ENCODE assay signal across 15 cellular contexts in genomic region chr11:46336781-46337180, GRCh38. TPM values are rescaled to one million over a fixed set of nuclear protein-coding genes. Genes with fewer than 3 reads are reported as not detected.
A peak's percentile ranks its signal among the peaks of the same experiment; 100 is the strongest.
DNase-seq lines count a peak whose midpoint lies in the region; ATAC-seq, FAIRE-seq and TF ChIP-seq lines count a peak whose summit lies in the region.
"Had no signal": no experiment of that assay in that cellular context is flagged by ENCODE, and none has a peak within 500 bp of the region (broad histone marks: within the 10 kb centered on the region; RNA-seq: fewer than 3 reads in every experiment).

No MANE protein-coding gene starts in this region.

- H3K27me3 Mint-ChIP-seq in activated CD4-positive, alpha-beta memory T cell treated with anti-CD3 and anti-CD28 coated beads, Interleukin-2, amount 10 ng/mL, durations not matched to agents 7 days and 5 days: peaks cover 39% of the 10 kb centered on the region

- H3K4me1 Mint-ChIP-seq in activated CD4-positive, alpha-beta memory T cell treated with anti-CD3 and anti-CD28 coated beads, Interleukin-2, amount 10 ng/mL, durations not matched to agents 7 days and 5 days: peaks cover 29% of the 10 kb centered on the region

- ATAC-seq in Right ventricle myocardium superior (ENCODE audit: poor library complexity) (no peak), HG03565 (IDR thresholded peaks at IDR 0.05; ENCODE audit: unreplicated experiment) (no peak)
- ATAC-seq: stimulated activated effector memory CD8-positive, alpha-beta T cell treated with anti-CD3 and anti-CD28 coated beads, Interleukin-12 subunit alpha, Interleukin-12 subunit beta, amount 100 ng/mL, for 72 hours had no signal

- no peaks in the 10 kb centered on the region for H3K9me3 ChIP-seq in H1 (ENCODE audit: insufficient read depth in 2 of 2, low read depth in 1 of 2, low read length in 1 of 2)

- H3K56ac ChIP-seq in H1 (replicated peaks; ENCODE audit: insufficient read length, low read depth, low read length): no peak overlapping the region

- H3K79me2 ChIP-seq in H1 (ENCODE audit: control insufficient read depth in 1 of 2, insufficient read depth in 2 of 2, low read length in 2 of 2): no peaks in the 10 kb centered on the region
- H3K79me2 ChIP-seq: parathyroid adenoma had no signal

- H3K4me3 ChIP-seq in H1 (ENCODE audit: extremely low read depth in 1 of 4, insufficient read depth in 2 of 4, low read depth in 3 of 4, low read length in 4 of 4): no peak overlapping the region

- peak overlapping the region; percentile 73 for H2BK120ac ChIP-seq in H1 (replicated peaks; ENCODE audit: low read depth, low read length)

- H3K27me3 ChIP-seq in H1 (replicated peaks in 1 of 4; ENCODE audit: control insufficient read depth in 3 of 4, extremely low read depth in 1 of 4, insufficient read depth in 3 of 4, low read length in 3 of 4): peaks cover 9 to 29% (median 28%) of the 10 kb centered on the region in 4 experiments

- no peak overlapping the region; a peak in 1 of 4 replicates for H3K4me2 ChIP-seq in H1 (ENCODE audit: insufficient read depth in 1 of 2, low read depth in 2 of 2, low read length in 2 of 2)

- H4K8ac ChIP-seq in H1 (ENCODE audit: extremely low read depth, insufficient read depth, low read length): no peak overlapping the region

- no peak for TF ChIP-seq POLR2A in H1 (IDR thresholded peaks at IDR 0.05; ENCODE audit: control extremely low read depth in 1 of 2, low read depth in 2 of 2, low read length in 2 of 2)

- no peak overlapping the region for H3K4ac ChIP-seq in H1 (replicated peaks; ENCODE audit: insufficient read length, low read depth, low read length)

- no peaks in the 10 kb centered on the region for H3K36me3 Mint-ChIP-seq in activated CD4-positive, alpha-beta memory T cell treated with anti-CD3 and anti-CD28 coated beads, Interleukin-2, amount 10 ng/mL, durations not matched to agents 7 days and 5 days (ENCODE audit: low read depth)
- H3K36me3 Mint-ChIP-seq: stimulated activated effector memory CD8-positive, alpha-beta T cell treated with anti-CD3 and anti-CD28 coated beads, Interleukin-12 subunit alpha, Interleukin-12 subunit beta, amount 100 ng/mL, for 72 hours had no signal

- H2BK5ac ChIP-seq in H1 (ENCODE audit: low read depth, low read length): peak overlapping the region; percentile 84; the same call in 1 of the 2 replicates

- H2BK20ac ChIP-seq in H1 (ENCODE audit: low read length): peak overlapping the region; percentile 88

- peak overlapping the region; percentile 78 for H2BK12ac ChIP-seq in H1 (ENCODE audit: low read depth, low read length)

- H4K91ac ChIP-seq in H1 (replicated peaks; ENCODE audit: insufficient read length, low read length): peak overlapping the region; percentile 81

- no peak overlapping the region for H3K23ac ChIP-seq in H1 (ENCODE audit: insufficient read length)

- peak; percentile 66 for DNase-seq in Right ventricle myocardium superior
- no peak for DNase-seq in cardiac septum (ENCODE audit: low spot score)
- peak; percentile 79 for DNase-seq in SIG-M5 (lab: John Stamatoyannopoulos, UW)
- DNase-seq in H1 (ENCODE audit: low read depth in 1 of 2, low spot score in 2 of 2): no peak
- no peak for DNase-seq in stimulated activated CD4-positive, alpha-beta T cell treated with anti-CD3 and anti-CD28 coated beads, Interleukin-2, amount 100 ng/mL, for 24 hours
- DNase-seq in middle frontal gyrus (ENCODE audit: extremely low spot score, low spot score): no peak
- DNase-seq in activated CD4-positive, alpha-beta memory T cell treated with anti-CD3 and anti-CD28 coated beads, Interleukin-2, amount 10 ng/mL, durations not matched to agents 7 days and 5 days: no peak
- DNase-seq: activated CD4-positive, CD25-positive, alpha-beta regulatory T cell; hippocampal formation; SHP77 had no signal

- no peak overlapping the region for H3K27ac ChIP-seq in H1 (ENCODE audit: low read depth, low read length)
- H3K27ac ChIP-seq: epithelial cell of prostate, parathyroid adenoma had no signal

- 0 out of 2 replicates have a peak overlapping the region, but pooled peaks have one; percentile 65 for H2BK15ac ChIP-seq in H1 (ENCODE audit: low read length)

- CTCF ChIA-PET in H1 (lab: Charles Lee; ENCODE audit: partially characterized antibody): interaction anchor here (0.6 to 42.5 kb wide), 5 partner anchors 22 to 97 kb away, joined by 3 to 1004 read pairs (median 7); partner anchors contain the start of genes DGKZ and MDK
- CTCF ChIA-PET in activated CD4-positive, alpha-beta memory T cell treated with anti-CD3 and anti-CD28 coated beads, Interleukin-2, amount 10 ng/mL, durations not matched to agents 7 days and 5 days (lab: Charles Lee): interaction anchor here (1.0 kb wide), 1 partner anchor 32 kb away, joined by 3 read pairs; no protein-coding TSS in a partner anchor

- H3K9me3 Mint-ChIP-seq in activated CD4-positive, alpha-beta memory T cell treated with anti-CD3 and anti-CD28 coated beads, Interleukin-2, amount 10 ng/mL, durations not matched to agents 7 days and 5 days: no peaks in the 10 kb centered on the region
- H3K9me3 Mint-ChIP-seq: stimulated activated effector memory CD8-positive, alpha-beta T cell treated with anti-CD3 and anti-CD28 coated beads, Interleukin-12 subunit alpha, Interleukin-12 subunit beta, amount 100 ng/mL, for 72 hours had no signal

- POLR2A ChIA-PET in H1 (lab: Charles Lee; ENCODE audit: partially characterized antibody): interaction anchor here (0.7 to 1.6 kb wide), 3 partner anchors 13 to 94 kb away, joined by 3 to 5 read pairs (median 3); no protein-coding TSS in a partner anchor
- POLR2A ChIA-PET in activated CD4-positive, alpha-beta memory T cell treated with anti-CD3 and anti-CD28 coated beads, Interleukin-2, amount 10 ng/mL, durations not matched to agents 7 days and 5 days (lab: Charles Lee): no interaction called here

- 92% methylated on average over 9 of the region's 9 CpGs; no CpG with 5 or more reads in 1 of the 2 experiments for WGBS in H1 (ENCODE audit: extremely low coverage in 1 of 2, insufficient coverage in 1 of 2, insufficient read length in 1 of 2, insufficient replicate concordance in 2 of 2, low coverage in 1 of 2, low lambda C conversion rate in 2 of 2, missing lambda C conversion rate in 1 of 2), 2 experiments

- no peak for TF ChIP-seq EP300 in H1 (IDR thresholded peaks at IDR 0.05; ENCODE audit: borderline replicate concordance in 1 of 2, low read depth in 2 of 2, low read length in 2 of 2)

- H3K4me1 ChIP-seq in H1 (replicated peaks in 1 of 4; ENCODE audit: control insufficient read depth in 3 of 4, insufficient read depth in 4 of 4, low read length in 3 of 4): peaks cover 27 to 60% (median 54%) of the 10 kb centered on the region in 4 experiments

- H4K5ac ChIP-seq in H1 (ENCODE audit: insufficient read length, low read depth, low read length): no peak overlapping the region

- H2AFZ ChIP-seq in H1 (ENCODE audit: low read length): no peak overlapping the region
- H2AFZ ChIP-seq: parathyroid adenoma had no signal

- H3K27ac Mint-ChIP-seq in activated CD4-positive, alpha-beta memory T cell treated with anti-CD3 and anti-CD28 coated beads, Interleukin-2, amount 10 ng/mL, durations not matched to agents 7 days and 5 days: no peak overlapping the region
- H3K27ac Mint-ChIP-seq: stimulated activated effector memory CD8-positive, alpha-beta T cell treated with anti-CD3 and anti-CD28 coated beads, Interleukin-12 subunit alpha, Interleukin-12 subunit beta, amount 100 ng/mL, for 72 hours had no signal

- 0 out of 2 replicates have a peak, but pooled peaks cover 3% of the 10 kb centered on the region for H3K79me1 ChIP-seq in H1 (ENCODE audit: low read depth, low read length)

- H2AK5ac ChIP-seq in H1 (ENCODE audit: low read depth, low read length): peak overlapping the region; percentile 91

- no peaks in the 10 kb centered on the region for H4K20me1 ChIP-seq in H1 (replicated peaks in 1 of 2; ENCODE audit: control insufficient read depth in 1 of 2, insufficient read depth in 2 of 2, low read length in 2 of 2)

- intact Hi-C loops in Right ventricle myocardium superior (cut with DNase I): no loop called here
- intact Hi-C loops in cardiac septum (cut with DNase I): no loop called here

- H3K4me3 Mint-ChIP-seq in activated CD4-positive, alpha-beta memory T cell treated with anti-CD3 and anti-CD28 coated beads, Interleukin-2, amount 10 ng/mL, durations not matched to agents 7 days and 5 days: no peak overlapping the region
- H3K4me3 Mint-ChIP-seq: stimulated activated effector memory CD8-positive, alpha-beta T cell treated with anti-CD3 and anti-CD28 coated beads, Interleukin-12 subunit alpha, Interleukin-12 subunit beta, amount 100 ng/mL, for 72 hours had no signal

- no peaks in the 10 kb centered on the region for H3K36me3 ChIP-seq in H1 (ENCODE audit: control insufficient read depth in 2 of 4, insufficient read depth in 4 of 4, low read length in 3 of 4)

- no peak overlapping the region for H3K9ac ChIP-seq in H1 (replicated peaks in 1 of 4; ENCODE audit: extremely low read depth in 1 of 4, low read depth in 3 of 4, low read length in 3 of 4)
- H3K9ac ChIP-seq: parathyroid adenoma had no signal

- peaks cover 8% of the 10 kb centered on the region; the same call in 1 of the 2 replicates for H3K23me2 ChIP-seq in H1 (ENCODE audit: low read depth, low read length)

- H3K14ac ChIP-seq in H1 (ENCODE audit: insufficient read length): no peak overlapping the region

- peak overlapping the region; percentile 62 for H3K18ac ChIP-seq in H1 (ENCODE audit: extremely low read depth, low read length)

- no peak for FAIRE-seq in H1 (lab: Jason Lieb, UNC)

- no peak for TF ChIP-seq RAD21 in H1 (IDR thresholded peaks at IDR 0.05 in 1 of 2, conservative IDR thresholded peaks at IDR 0.05 in 1 of 2; ENCODE audit: low read depth in 2 of 2, low read length in 2 of 2)

- TF ChIP-seq CTCF in H1 (IDR thresholded peaks at IDR 0.05; ENCODE audit: control extremely low read depth in 1 of 3, insufficient read depth in 1 of 3, low read depth in 1 of 3, low read length in 3 of 3): no peak

RNA-seq across cellular contexts. Expression of gene DGKZ, which starts 10.5 kb away (rescaled TPM):
- total RNA-seq in Right ventricle myocardium superior (65.8 TPM), cardiac septum (66.8 TPM)
- 84.4 and 88.5 TPM in 2 replicates for total RNA-seq in H1 (2021; fragmentation: NEBNext Ultra II Directional; extraction: Animal tissue kit (Norgen Biotek cat#: 25700))
- 184 and 262 TPM in 2 replicates for polyA plus RNA-seq in H1 (2011; rRNA removed)
- 118 TPM for polyA plus RNA-seq in H1 (2011; cell fraction: cytosol; rRNA removed)
- polyA plus RNA-seq in H1 (2011; cell fraction: nucleus; rRNA removed): 335 TPM
- polyA plus RNA-seq in H1 (2012, experiment 1 of 2): 56.9 to 93.0 TPM (median 85.7 TPM) in 4 replicates
- 72.1 TPM for polyA plus RNA-seq in H1 (2012, experiment 2 of 2)
- polyA plus RNA-seq in H1 (2013, experiment 1 of 2): 92.3 TPM
- 81.6 TPM for polyA plus RNA-seq in H1 (2013, experiment 2 of 2)
- 58.7 and 67.4 TPM in 2 replicates for polyA minus RNA-seq in H1 (2011; rRNA and poly(A)+ RNA removed)
- polyA minus RNA-seq in H1 (2011; cell fraction: cytosol; rRNA and poly(A)+ RNA removed): 72.8 TPM
- polyA minus RNA-seq in H1 (2011; cell fraction: nucleus; rRNA and poly(A)+ RNA removed): 103 TPM
- 100 to 1,000 TPM; 141 to 143 TPM for total RNA-seq in activated CD4-positive, alpha-beta memory T cell treated with anti-CD3 and anti-CD28 coated beads, Interleukin-2, amount 10 ng/mL, durations not matched to agents 7 days and 5 days

RNA-seq across cellular contexts. Expression of gene MDK, which starts 44.7 kb away (rescaled TPM):
- 4.7 TPM for total RNA-seq in Right ventricle myocardium superior
- 6.2 TPM for total RNA-seq in cardiac septum
- total RNA-seq in H1 (2021; fragmentation: NEBNext Ultra II Directional; extraction: Animal tissue kit (Norgen Biotek cat#: 25700)): 309 and 338 TPM in 2 replicates
- polyA plus RNA-seq in H1 (2011; rRNA removed): 606 and 948 TPM in 2 replicates
- 870 TPM for polyA plus RNA-seq in H1 (2011; cell fraction: cytosol; rRNA removed)
- polyA plus RNA-seq in H1 (2011; cell fraction: nucleus; rRNA removed): 559 TPM
- polyA plus RNA-seq in H1 (2012, experiment 1 of 2): 605 to 743 TPM (median 671 TPM) in 4 replicates
- 841 TPM for polyA plus RNA-seq in H1 (2012, experiment 2 of 2)
- 949 TPM for polyA plus RNA-seq in H1 (2013, experiment 1 of 2)
- polyA plus RNA-seq in H1 (2013, experiment 2 of 2): 1,178 TPM
- 84.3 and 125 TPM in 2 replicates for polyA minus RNA-seq in H1 (2011; rRNA and poly(A)+ RNA removed)
- 189 TPM for polyA minus RNA-seq in H1 (2011; cell fraction: cytosol; rRNA and poly(A)+ RNA removed)
- polyA minus RNA-seq in H1 (2011; cell fraction: nucleus; rRNA and poly(A)+ RNA removed): 88.1 TPM
- 1 to 10 TPM; 3.5 to 4.1 TPM for total RNA-seq in activated CD4-positive, alpha-beta memory T cell treated with anti-CD3 and anti-CD28 coated beads, Interleukin-2, amount 10 ng/mL, durations not matched to agents 7 days and 5 days

RNA-seq across cellular contexts. Expression of gene CHRM4, which starts 54.8 kb away (rescaled TPM):
- total RNA-seq in Right ventricle myocardium superior (not detected), cardiac septum (0.27 TPM)
- total RNA-seq in H1 (2021; fragmentation: NEBNext Ultra II Directional; extraction: Animal tissue kit (Norgen Biotek cat#: 25700)): 0.63 and 1.1 TPM in 2 replicates
- polyA plus RNA-seq in H1 (2011; rRNA removed): 1.3 and 2.2 TPM in 2 replicates
- 0.98 TPM for polyA plus RNA-seq in H1 (2011; cell fraction: cytosol; rRNA removed)
- polyA plus RNA-seq in H1 (2011; cell fraction: nucleus; rRNA removed): 1.1 TPM
- polyA plus RNA-seq in H1 (2012, experiment 1 of 2): 0.30 to 1.0 TPM (median 0.96 TPM) in 4 replicates
- 0.66 TPM for polyA plus RNA-seq in H1 (2012, experiment 2 of 2)
- 0.73 TPM for polyA plus RNA-seq in H1 (2013, experiment 1 of 2)
- polyA plus RNA-seq in H1 (2013, experiment 2 of 2): 0.68 TPM
- polyA minus RNA-seq in H1 (2011; rRNA and poly(A)+ RNA removed): 1.6 and 1.9 TPM in 2 replicates
- not detected for polyA minus RNA-seq in H1 (2011; cell fraction: cytosol; rRNA and poly(A)+ RNA removed)
- polyA minus RNA-seq in H1 (2011; cell fraction: nucleus; rRNA and poly(A)+ RNA removed): 1.1 TPM
- total RNA-seq in activated CD4-positive, alpha-beta memory T cell treated with anti-CD3 and anti-CD28 coated beads, Interleukin-2, amount 10 ng/mL, durations not matched to agents 7 days and 5 days: under 1 TPM; 0.30 to 0.38 TPM
- total RNA-seq: lung microvascular endothelial cell had no signal

RNA-seq across cellular contexts. Expression of gene CREB3L1, which starts 59.3 kb away (rescaled TPM):
- total RNA-seq in Right ventricle myocardium superior (69.2 TPM), cardiac septum (8.6 TPM)
- total RNA-seq in H1 (2021; fragmentation: NEBNext Ultra II Directional; extraction: Animal tissue kit (Norgen Biotek cat#: 25700)): 12.7 and 13.7 TPM in 2 replicates
- 4.1 and 6.5 TPM in 2 replicates for polyA plus RNA-seq in H1 (2011; rRNA removed)
- polyA plus RNA-seq in H1 (2011; cell fraction: cytosol; rRNA removed): 1.8 TPM
- polyA plus RNA-seq in H1 (2011; cell fraction: nucleus; rRNA removed): 5.0 TPM
- 10.0 to 16.5 TPM (median 14.4 TPM) in 4 replicates for polyA plus RNA-seq in H1 (2012, experiment 1 of 2)
- polyA plus RNA-seq in H1 (2012, experiment 2 of 2): 13.8 TPM
- 19.3 TPM for polyA plus RNA-seq in H1 (2013, experiment 1 of 2)
- 23.2 TPM for polyA plus RNA-seq in H1 (2013, experiment 2 of 2)
- 2.3 and 5.3 TPM in 2 replicates for polyA minus RNA-seq in H1 (2011; rRNA and poly(A)+ RNA removed)
- polyA minus RNA-seq in H1 (2011; cell fraction: cytosol; rRNA and poly(A)+ RNA removed): 8.2 TPM
- polyA minus RNA-seq in H1 (2011; cell fraction: nucleus; rRNA and poly(A)+ RNA removed): 5.3 TPM
- total RNA-seq in activated CD4-positive, alpha-beta memory T cell treated with anti-CD3 and anti-CD28 coated beads, Interleukin-2, amount 10 ng/mL, durations not matched to agents 7 days and 5 days: not detected

Comparison
In these comparisons a context has a peak if more than half of its experiments do, and no peak if none do; other contexts are left out.
1. DNase-seq: peak in Right ventricle myocardium superior (single experiment) and SIG-M5 (single experiment); none in cardiac septum (single experiment), H1 (0 of 2), stimulated activated CD4-positive, alpha-beta T cell treated with anti-CD3 and anti-CD28 coated beads, Interleukin-2, amount 100 ng/mL, for 24 hours (0 of 2), middle frontal gyrus (single experiment) and activated CD4-positive, alpha-beta memory T cell treated with anti-CD3 and anti-CD28 coated beads, Interleukin-2, amount 10 ng/mL, durations not matched to agents 7 days and 5 days (single experiment).
2. RNA of gene MDK, which starts 44.7 kb away (total RNA-seq): 309 to 338 TPM in H1; 6.2 TPM in cardiac septum (single experiment), 4.7 TPM in Right ventricle myocardium superior (single experiment) and 3.5 to 4.1 TPM in activated CD4-positive, alpha-beta memory T cell treated with anti-CD3 and anti-CD28 coated beads, Interleukin-2, amount 10 ng/mL, durations not matched to agents 7 days and 5 days; every median in the first group is over 10 times any median in the second.